In genomic region chr3:67765575-67765974, GRCh38 we compare ENCODE assay signal across 20 cellular contexts.
DNase-seq lines count a peak whose midpoint lies in the region; ATAC-seq, FAIRE-seq and TF ChIP-seq lines count a peak whose summit lies in the region.
"Had no signal": no experiment of that assay in that cellular context is flagged by ENCODE, and none has a peak within 500 bp of the region (broad histone marks: within the 10 kb centered on the region; RNA-seq: fewer than 3 reads in every experiment).

No MANE protein-coding gene starts in this region.

- peaks cover 0 to 6% (median 0%) of the 10 kb centered on the region in 3 donors for H3K9me3 ChIP-seq in body of pancreas
- H3K9me3 ChIP-seq: BE2C had no signal

- H3K4me1 ChIP-seq in body of pancreas, result no peaks in the 10 kb centered on the region
- H3K4me1 ChIP-seq: BE2C had no signal

- no peak overlapping the region for H3K4me3 Mint-ChIP-seq in WTC11
- H3K4me3 Mint-ChIP-seq: H9 had no signal

- H3K27ac Mint-ChIP-seq in WTC11, result no peak overlapping the region
- H3K27ac Mint-ChIP-seq: H9 had no signal

- H3K36me3 ChIP-seq in body of pancreas (replicated peaks in 1 of 2; ENCODE audit: insufficient read depth in 1 of 2, low read depth in 2 of 2), result no peaks in the 10 kb centered on the region
- H3K36me3 ChIP-seq: BE2C had no signal

- no peak overlapping the region for H3K27ac ChIP-seq in body of pancreas

- CTCF ChIA-PET in WTC11 (lab: Charles Lee), result no interaction called here

- H3K27me3 Mint-ChIP-seq in WTC11 (ENCODE audit: low read depth), result no peaks in the 10 kb centered on the region; the same call in 1 of the 2 replicates

- H3K27me3 ChIP-seq in body of pancreas, result no peaks in the 10 kb centered on the region
- H3K27me3 ChIP-seq: BE2C had no signal

- H3K4me1 Mint-ChIP-seq in WTC11, result peaks cover 26% of the 10 kb centered on the region

- TF ChIP-seq CTCF in WTC11 (IDR thresholded peaks at IDR 0.05) (no peak), body of pancreas (IDR thresholded peaks at IDR 0.05) (no peak)

- 55 to 80% methylated on average over 2 of the region's 2 CpGs for WGBS in body of pancreas, 2 donors

- POLR2A ChIA-PET in WTC11 (lab: Charles Lee), result no interaction called here

- DNase-seq in EL (peak; percentile 57), HTR-8/SVneo (ENCODE audit: insufficient read length, low spot score) (peak; percentile 48), amniotic epithelial cell (ENCODE audit: low read depth) (peak; percentile 91), left kidney (ENCODE audit: low read depth, low spot score) (peak; percentile 6), NCI-H2196 (lab: John Stamatoyannopoulos, UW; ENCODE audit: unreplicated experiment) (no peak), WTC11 (ENCODE audit: low spot score) (no peak), body of pancreas (no peak)
- DNase-seq: BE2C, H9, Kasumi-1, NCI-H1092, NCI-H1436 treated with DMSO at 0.1 percent for 48 hours, NCI-H2029, NCI-H2171 treated with DMSO at 0.1 percent for 48 hours, NCI-H446 treated with DMSO at 0.1 percent for 48 hours, SIG-M5 had no signal

- intact Hi-C loops in body of pancreas (cut with DNase I), result no loop called here

- FAIRE-seq in HTR-8/SVneo (lab: Jason Lieb, UNC), result no peak
- FAIRE-seq: GM12878 had no signal

- ATAC-seq in WTC11 (no peak), HG02610 (IDR thresholded peaks at IDR 0.05; ENCODE audit: unreplicated experiment) (no peak), body of pancreas (no peak)
- ATAC-seq: GM12878, Panc1, SK-N-SH treated with all-trans-retinoic acid at 6 μM for 48 hours had no signal

- peaks cover 17% of the 10 kb centered on the region for H3K36me3 Mint-ChIP-seq in WTC11

- H3K4me3 ChIP-seq in body of pancreas, result no peak overlapping the region
- H3K4me3 ChIP-seq: GM12878 had no signal

- peaks cover 40% of the 10 kb centered on the region for H3K9me3 Mint-ChIP-seq in WTC11

- TF ChIP-seq POLR2A in body of pancreas (IDR thresholded peaks at IDR 0.05), result no peak

TF ChIP-seq in WTC11, 78 proteins besides CTCF, POLR2A, EP300 and RAD21:
- no peak for TF ChIP-seq ZNF281 (CRISPR knock-in tag; IDR thresholded peaks at IDR 0.05)

Comparison
In these comparisons a context has a peak if more than half of its experiments do, and no peak if none do; other contexts are left out.
1. DNase-seq: peak in EL (single experiment), HTR-8/SVneo (single experiment), amniotic epithelial cell (single experiment) and left kidney (single experiment); none in NCI-H2196 (single experiment), WTC11 (single experiment) and body of pancreas (0 of 4).